8 cellular contexts compared by ENCODE assay signal in the genomic region with DNA sequence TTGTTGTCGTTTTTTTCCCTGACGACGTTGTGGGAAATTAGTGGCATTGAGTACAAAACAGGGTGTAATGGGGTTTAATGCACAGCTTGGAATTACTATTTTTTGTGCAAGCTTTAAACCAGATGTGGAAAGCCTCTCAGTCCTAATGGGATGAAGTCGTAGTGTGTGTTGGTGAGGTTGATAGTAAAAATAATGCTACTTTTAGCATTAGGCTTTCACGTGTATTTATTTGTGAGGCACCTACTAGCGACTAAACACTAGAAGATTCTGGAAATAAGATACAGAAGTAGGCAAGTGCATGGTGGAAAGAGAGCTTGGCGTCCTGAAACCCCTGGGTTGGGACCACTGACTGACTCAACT. TPM values are rescaled to one million over a fixed set of nuclear protein-coding genes. Genes with fewer than 3 reads are reported as not detected.
DNase-seq lines count a peak whose midpoint lies in the region; ATAC-seq and TF ChIP-seq lines count a peak whose summit lies in the region.

No MANE protein-coding gene starts in this region.

- intact Hi-C loops in activated naive CD4-positive, alpha-beta T cell treated with anti-CD3 and anti-CD28 coated beads for 36 hours (cut with micrococcal nuclease), result loop anchor here (5.0 to 10.0 kb wide), 3 partner anchors 866 to 1134 kb away; a partner anchor contains a TSS
- intact Hi-C loops in MCF 10A (cut with micrococcal nuclease) (no loop called here), vagina (cut with DNase I) (no loop called here)

- peaks cover 25% of the 10 kb centered on the region for H3K4me1 ChIP-seq in vagina

- H3K4me3 Mint-ChIP-seq in activated naive CD4-positive, alpha-beta T cell treated with anti-CD3 and anti-CD28 coated beads for 36 hours, result peak overlapping the region; percentile 93
- peak overlapping the region; percentile 88 for H3K4me3 Mint-ChIP-seq in MCF 10A (ENCODE audit: unreplicated experiment)
- peak overlapping the region; percentile 96 for H3K4me3 Mint-ChIP-seq in memory B cell

- CTCF ChIA-PET in activated naive CD4-positive, alpha-beta T cell treated with anti-CD3 and anti-CD28 coated beads for 36 hours (lab: Charles Lee), result interaction anchor here (1.6 kb wide), 1 partner anchor 23 kb away, joined by 9 read pairs; no protein-coding TSS in a partner anchor
- CTCF ChIA-PET in MCF 10A (lab: Yijun Ruan, JAX), result interaction anchor here (1.4 to 3.1 kb wide), 2 partner anchors 17 to 23 kb away, joined by 7 to 16 read pairs; no protein-coding TSS in a partner anchor

- no peaks in the 10 kb centered on the region for H3K27me3 ChIP-seq in vagina

- H3K9me3 ChIP-seq in vagina, result no peaks in the 10 kb centered on the region

- no peak for TF ChIP-seq CTCF in MCF 10A (IDR thresholded peaks at IDR 0.05; ENCODE audit: unreplicated experiment)
- no peak for TF ChIP-seq CTCF in vagina (IDR thresholded peaks at IDR 0.05)

- no peak for TF ChIP-seq POLR2A in vagina (IDR thresholded peaks at IDR 0.05)

- peaks cover 9% of the 10 kb centered on the region for H3K27me3 Mint-ChIP-seq in activated naive CD4-positive, alpha-beta T cell treated with anti-CD3 and anti-CD28 coated beads for 36 hours (ENCODE audit: low read depth)
- H3K27me3 Mint-ChIP-seq in MCF 10A (ENCODE audit: insufficient read depth, unreplicated experiment) (peaks cover 10% of the 10 kb centered on the region), memory B cell (peaks cover 3% of the 10 kb centered on the region)

- H3K27ac ChIP-seq in vagina, result peak overlapping the region; percentile 67

- peaks cover 28% of the 10 kb centered on the region for H3K4me1 Mint-ChIP-seq in activated naive CD4-positive, alpha-beta T cell treated with anti-CD3 and anti-CD28 coated beads for 36 hours (ENCODE audit: low read depth)
- peaks cover 24% of the 10 kb centered on the region for H3K4me1 Mint-ChIP-seq in MCF 10A (ENCODE audit: insufficient read depth, unreplicated experiment)
- H3K4me1 Mint-ChIP-seq in memory B cell, result peaks cover 22% of the 10 kb centered on the region

- peak overlapping the region; percentile 82 to 84 for H3K4me3 ChIP-seq in vagina

- H3K9me3 Mint-ChIP-seq in activated naive CD4-positive, alpha-beta T cell treated with anti-CD3 and anti-CD28 coated beads for 36 hours, result no peaks in the 10 kb centered on the region
- H3K9me3 Mint-ChIP-seq in MCF 10A (ENCODE audit: unreplicated experiment), result no peaks in the 10 kb centered on the region
- H3K9me3 Mint-ChIP-seq in memory B cell, result peaks cover 5% of the 10 kb centered on the region

- POLR2A ChIA-PET in MCF 10A (lab: Yijun Ruan, JAX), result interaction anchor here (0.6 to 1.8 kb wide), 14 partner anchors 8 to 903 kb away, joined by 3 to 6 read pairs (median 4); no protein-coding TSS in a partner anchor

- peaks cover 6% of the 10 kb centered on the region for H3K36me3 Mint-ChIP-seq in activated naive CD4-positive, alpha-beta T cell treated with anti-CD3 and anti-CD28 coated beads for 36 hours (ENCODE audit: low read depth)
- H3K36me3 Mint-ChIP-seq in MCF 10A (ENCODE audit: insufficient read depth, unreplicated experiment) (no peaks in the 10 kb centered on the region), memory B cell (peaks cover 5% of the 10 kb centered on the region)

- H3K27ac Mint-ChIP-seq in activated naive CD4-positive, alpha-beta T cell treated with anti-CD3 and anti-CD28 coated beads for 36 hours, result peak overlapping the region; percentile 91
- H3K27ac Mint-ChIP-seq in MCF 10A (ENCODE audit: low read depth, unreplicated experiment) (peak overlapping the region; percentile 78), memory B cell (peak overlapping the region; percentile 91)

- no peak for DNase-seq in activated naive CD4-positive, alpha-beta T cell treated with anti-CD3 and anti-CD28 coated beads for 36 hours
- DNase-seq in activated naive CD4-positive, alpha-beta T cell treated with Interleukin-2 at 50 U/mL for 16 hours, result no peak
- DNase-seq in MCF 10A (ENCODE audit: unreplicated experiment), result no peak
- DNase-seq in memory B cell (ENCODE audit: low spot score in 2 of 2), result no peak
- DNase-seq in vagina (ENCODE audit: extremely low spot score in 2 of 2), result no peak
- no peak for DNase-seq in NCI-H345 treated with DMSO at 0.1 percent for 48 hours (lab: John Stamatoyannopoulos, UW; ENCODE audit: unreplicated experiment)
- no peak for DNase-seq in epidermal melanocyte (ENCODE audit: insufficient read length, low spot score)

- peaks cover 0 to 4% of the 10 kb centered on the region in 2 donors for H3K36me3 ChIP-seq in vagina

- no peak for ATAC-seq in memory B cell (ENCODE audit: low read depth)
- ATAC-seq in GM21381 (IDR thresholded peaks at IDR 0.05; ENCODE audit: unreplicated experiment), result no peak

- BruUV-seq in MCF 10A (replicated peaks; lab: Mats Ljungman, UMichigan), result TSS peak; percentile 93

RNA-seq across cellular contexts. Expression of a gene that starts 0.6 kb away (rescaled TPM):
- 10 to 100 TPM; 19.9 to 21.2 TPM for total RNA-seq in activated naive CD4-positive, alpha-beta T cell treated with anti-CD3 and anti-CD28 coated beads for 36 hours
- total RNA-seq in MCF 10A (2022) (25.4 and 34.1 TPM in 2 replicates), vagina (19.9 TPM)
